11 cellular contexts compared by ENCODE assay signal in the genomic region with DNA sequence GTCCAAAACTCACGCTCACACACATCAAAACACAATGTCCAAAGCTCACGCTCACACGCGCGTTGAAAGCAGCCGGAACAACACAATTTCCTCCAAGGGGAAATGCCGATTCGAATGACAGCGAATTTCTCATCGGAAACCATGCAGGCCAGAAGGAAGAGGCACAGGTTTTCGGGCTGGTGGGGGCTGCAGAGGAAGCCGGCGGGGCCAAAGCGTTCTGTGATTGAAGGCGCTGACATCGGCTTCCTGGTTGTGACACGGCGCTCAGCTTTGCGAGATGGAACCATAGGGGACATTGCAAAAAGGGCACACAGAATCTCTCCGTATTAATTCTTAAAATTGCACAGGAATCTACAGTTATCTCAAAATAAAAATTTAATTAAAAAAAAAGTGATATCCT.
DNase-seq lines count a peak whose midpoint lies in the region; ATAC-seq lines count a peak whose summit lies in the region.
"Had no signal": no experiment of that assay in that cellular context is flagged by ENCODE, and none has a peak within 500 bp of the region (broad histone marks: within the 10 kb centered on the region; RNA-seq: fewer than 3 reads in every experiment).

No MANE protein-coding gene starts in this region.

- peaks cover 6% of the 10 kb centered on the region for H3K36me3 Mint-ChIP-seq in CD4-positive, CD25-positive, alpha-beta regulatory T cell

- peak; percentile 81 to 82 for ATAC-seq in CD4-positive, CD25-positive, alpha-beta regulatory T cell (ENCODE audit: low read depth in 2 of 2)
- no peak for ATAC-seq in HG03571 (IDR thresholded peaks at IDR 0.05; ENCODE audit: unreplicated experiment)

- peak overlapping the region; percentile 72 for H3K27ac ChIP-seq in CD4-positive, CD25-positive, alpha-beta regulatory T cell (ENCODE audit: insufficient read depth, low read length, poor library complexity, severe bottlenecking)
- H3K27ac ChIP-seq: PC-9 had no signal

- peak overlapping the region in 1 of 3 donors; percentile 96 for H3K27ac Mint-ChIP-seq in CD4-positive, CD25-positive, alpha-beta regulatory T cell

- peak; percentile 35 to 88 (median 73) for DNase-seq in CD4-positive, CD25-positive, alpha-beta regulatory T cell
- peak; percentile 53 to 56 for DNase-seq in activated CD4-positive, alpha-beta T cell treated with anti-CD3 and anti-CD28 coated beads, Interleukin-2, amount 50 U/mL, for 4 hours
- DNase-seq in activated naive CD4-positive, alpha-beta T cell treated with anti-CD3 and anti-CD28 coated beads, Interleukin-2, amount 50 U/mL, for 16 hours, result peak; percentile 62
- DNase-seq in stimulated activated CD4-positive, alpha-beta T cell treated with anti-CD3 and anti-CD28 coated beads, Interleukin-15, amount 100 ng/mL, for 24 hours, result peak; percentile 73
- DNase-seq in cerebellar cortex (ENCODE audit: low spot score) (no peak), glomerular visceral epithelial cell (ENCODE audit: extremely low spot score) (no peak), DMS79 (lab: John Stamatoyannopoulos, UW) (no peak)
- DNase-seq: GF-D8, NCI-H1694 treated with DMSO at 0.1 percent for 48 hours, PC-9 had no signal

- H3K4me1 Mint-ChIP-seq in CD4-positive, CD25-positive, alpha-beta regulatory T cell, result peaks cover 0 to 22% (median 8%) of the 10 kb centered on the region in 4 donors

- no peaks in the 10 kb centered on the region for H3K36me3 ChIP-seq in CD4-positive, CD25-positive, alpha-beta regulatory T cell (ENCODE audit: control insufficient read depth, insufficient read depth, low read length)

- H3K27me3 ChIP-seq in CD4-positive, CD25-positive, alpha-beta regulatory T cell (ENCODE audit: control insufficient read depth, insufficient read depth, low read length), result no peaks in the 10 kb centered on the region

- H3K4me3 Mint-ChIP-seq in CD4-positive, CD25-positive, alpha-beta regulatory T cell, result no peak overlapping the region

- H3K9me3 ChIP-seq in CD4-positive, CD25-positive, alpha-beta regulatory T cell (ENCODE audit: control insufficient read depth in 2 of 2, low read length in 2 of 2), result no peaks in the 10 kb centered on the region

- peak overlapping the region; percentile 73 for H3K4me3 ChIP-seq in CD4-positive, CD25-positive, alpha-beta regulatory T cell (ENCODE audit: low read depth, low read length)
- H3K4me3 ChIP-seq: PC-9 had no signal

- no peaks in the 10 kb centered on the region for H3K27me3 Mint-ChIP-seq in CD4-positive, CD25-positive, alpha-beta regulatory T cell

- peaks cover 7% of the 10 kb centered on the region for H3K4me1 ChIP-seq in CD4-positive, CD25-positive, alpha-beta regulatory T cell (ENCODE audit: control insufficient read depth, insufficient read depth, low read length, poor library complexity, severe bottlenecking)

- peaks cover 0 to 10% (median 0%) of the 10 kb centered on the region in 7 donors for H3K9me3 Mint-ChIP-seq in CD4-positive, CD25-positive, alpha-beta regulatory T cell

Comparison
In these comparisons a context has a peak if more than half of its experiments do, and no peak if none do; other contexts are left out.
1. DNase-seq: peak in CD4-positive, CD25-positive, alpha-beta regulatory T cell (3 of 3), activated CD4-positive, alpha-beta T cell treated with anti-CD3 and anti-CD28 coated beads, Interleukin-2, amount 50 U/mL, for 4 hours (2 of 2), activated naive CD4-positive, alpha-beta T cell treated with anti-CD3 and anti-CD28 coated beads, Interleukin-2, amount 50 U/mL, for 16 hours (single experiment) and stimulated activated CD4-positive, alpha-beta T cell treated with anti-CD3 and anti-CD28 coated beads, Interleukin-15, amount 100 ng/mL, for 24 hours (single experiment); none in cerebellar cortex (single experiment), glomerular visceral epithelial cell (single experiment) and DMS79 (single experiment).